1 cellular context compared by ENCODE assay signal in genomic region chr1:144551543-144552424, GRCh38.
A peak's percentile ranks its signal among the peaks of the same experiment; 100 is the strongest.
TF ChIP-seq lines count a peak whose summit lies in the region.

No MANE protein-coding gene starts in this region.

TF ChIP-seq in HepG2, 621 proteins besides CTCF, POLR2A, EP300 and RAD21 (continued from another document and continues in another):
- no peak for TF ChIP-seq ZNF781 (CRISPR knock-in tag; IDR thresholded peaks at IDR 0.05; ENCODE audit: borderline replicate concordance, not compliant biosample characterization)
- TF ChIP-seq MAFG (CRISPR knock-in tag; IDR thresholded peaks at IDR 0.05), result no peak
- TF ChIP-seq ZHX2 (IDR thresholded peaks at IDR 0.05; ENCODE audit: low read depth), result 0 out of 2 replicates have a peak, but pooled peaks have one; percentile 13
- TF ChIP-seq ZHX2 (CRISPR knock-in tag; IDR thresholded peaks at IDR 0.05; ENCODE audit: borderline replicate concordance), result no peak
- TF ChIP-seq FOXA3 (CRISPR knock-in tag; IDR thresholded peaks at IDR 0.05), result peak; percentile 49; the same call in 1 of the 2 replicates
- TF ChIP-seq GATAD1 (CRISPR knock-in tag; IDR thresholded peaks at IDR 0.05), result peak; percentile 55; the same call in 1 of the 2 replicates
- peak; percentile 27; the same call in 1 of the 2 replicates for TF ChIP-seq HNF1A (IDR thresholded peaks at IDR 0.05; ENCODE audit: low read depth)
- no peak for TF ChIP-seq HNF1A (CRISPR knock-in tag; IDR thresholded peaks at IDR 0.05; ENCODE audit: borderline replicate concordance)
- peak; percentile 48 for TF ChIP-seq MAFF (IDR thresholded peaks at IDR 0.05; ENCODE audit: low read depth, low read length)
- peak; percentile 100 for TF ChIP-seq SNAPC2 (CRISPR knock-in tag; IDR thresholded peaks at IDR 0.05)
- TF ChIP-seq, protein P1, sequence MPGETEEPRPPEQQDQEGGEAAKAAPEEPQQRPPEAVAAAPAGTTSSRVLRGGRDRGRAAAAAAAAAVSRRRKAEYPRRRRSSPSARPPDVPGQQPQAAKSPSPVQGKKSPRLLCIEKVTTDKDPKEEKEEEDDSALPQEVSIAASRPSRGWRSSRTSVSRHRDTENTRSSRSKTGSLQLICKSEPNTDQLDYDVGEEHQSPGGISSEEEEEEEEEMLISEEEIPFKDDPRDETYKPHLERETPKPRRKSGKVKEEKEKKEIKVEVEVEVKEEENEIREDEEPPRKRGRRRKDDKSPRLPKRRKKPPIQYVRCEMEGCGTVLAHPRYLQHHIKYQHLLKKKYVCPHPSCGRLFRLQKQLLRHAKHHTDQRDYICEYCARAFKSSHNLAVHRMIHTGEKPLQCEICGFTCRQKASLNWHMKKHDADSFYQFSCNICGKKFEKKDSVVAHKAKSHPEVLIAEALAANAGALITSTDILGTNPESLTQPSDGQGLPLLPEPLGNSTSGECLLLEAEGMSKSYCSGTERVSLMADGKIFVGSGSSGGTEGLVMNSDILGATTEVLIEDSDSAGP (CRISPR knock-in tag; IDR thresholded peaks at IDR 0.05; ENCODE audit: borderline replicate concordance), result peak; percentile 58; the same call in 1 of the 2 replicates
- TF ChIP-seq BHLHE40 (IDR thresholded peaks at IDR 0.05; ENCODE audit: low read length), result peak; percentile 77
- TF ChIP-seq, protein P2, sequence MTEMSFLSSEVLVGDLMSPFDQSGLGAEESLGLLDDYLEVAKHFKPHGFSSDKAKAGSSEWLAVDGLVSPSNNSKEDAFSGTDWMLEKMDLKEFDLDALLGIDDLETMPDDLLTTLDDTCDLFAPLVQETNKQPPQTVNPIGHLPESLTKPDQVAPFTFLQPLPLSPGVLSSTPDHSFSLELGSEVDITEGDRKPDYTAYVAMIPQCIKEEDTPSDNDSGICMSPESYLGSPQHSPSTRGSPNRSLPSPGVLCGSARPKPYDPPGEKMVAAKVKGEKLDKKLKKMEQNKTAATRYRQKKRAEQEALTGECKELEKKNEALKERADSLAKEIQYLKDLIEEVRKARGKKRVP (CRISPR knock-in tag; IDR thresholded peaks at IDR 0.05), result peak; percentile 6 to 29; a peak in 1 of 4 replicates
- 0 out of 2 replicates have a peak, but pooled peaks have one; percentile 13 for TF ChIP-seq TBX2 (CRISPR knock-in tag; IDR thresholded peaks at IDR 0.05; ENCODE audit: borderline replicate concordance)
- TF ChIP-seq GABPA (IDR thresholded peaks at IDR 0.05; ENCODE audit: low read depth, low read length), result peak; percentile 49; the same call in 1 of the 2 replicates
- peak; percentile 88 for TF ChIP-seq GABPA (CRISPR knock-in tag; IDR thresholded peaks at IDR 0.05; ENCODE audit: low read depth)
- no peak for TF ChIP-seq CCAR2 (optimal IDR thresholded peaks at IDR 0.05; ENCODE audit: low read depth, low read length)
- peak; percentile 29 for TF ChIP-seq HNRNPLL (IDR thresholded peaks at IDR 0.05; ENCODE audit: low read depth, low read length, poor library complexity, severe bottlenecking)
- TF ChIP-seq SRF (IDR thresholded peaks at IDR 0.05; ENCODE audit: low read depth, low read length), result no peak
- no peak for TF ChIP-seq SP140L (CRISPR knock-in tag; IDR thresholded peaks at IDR 0.05; ENCODE audit: borderline replicate concordance)
- TF ChIP-seq, protein P3, sequence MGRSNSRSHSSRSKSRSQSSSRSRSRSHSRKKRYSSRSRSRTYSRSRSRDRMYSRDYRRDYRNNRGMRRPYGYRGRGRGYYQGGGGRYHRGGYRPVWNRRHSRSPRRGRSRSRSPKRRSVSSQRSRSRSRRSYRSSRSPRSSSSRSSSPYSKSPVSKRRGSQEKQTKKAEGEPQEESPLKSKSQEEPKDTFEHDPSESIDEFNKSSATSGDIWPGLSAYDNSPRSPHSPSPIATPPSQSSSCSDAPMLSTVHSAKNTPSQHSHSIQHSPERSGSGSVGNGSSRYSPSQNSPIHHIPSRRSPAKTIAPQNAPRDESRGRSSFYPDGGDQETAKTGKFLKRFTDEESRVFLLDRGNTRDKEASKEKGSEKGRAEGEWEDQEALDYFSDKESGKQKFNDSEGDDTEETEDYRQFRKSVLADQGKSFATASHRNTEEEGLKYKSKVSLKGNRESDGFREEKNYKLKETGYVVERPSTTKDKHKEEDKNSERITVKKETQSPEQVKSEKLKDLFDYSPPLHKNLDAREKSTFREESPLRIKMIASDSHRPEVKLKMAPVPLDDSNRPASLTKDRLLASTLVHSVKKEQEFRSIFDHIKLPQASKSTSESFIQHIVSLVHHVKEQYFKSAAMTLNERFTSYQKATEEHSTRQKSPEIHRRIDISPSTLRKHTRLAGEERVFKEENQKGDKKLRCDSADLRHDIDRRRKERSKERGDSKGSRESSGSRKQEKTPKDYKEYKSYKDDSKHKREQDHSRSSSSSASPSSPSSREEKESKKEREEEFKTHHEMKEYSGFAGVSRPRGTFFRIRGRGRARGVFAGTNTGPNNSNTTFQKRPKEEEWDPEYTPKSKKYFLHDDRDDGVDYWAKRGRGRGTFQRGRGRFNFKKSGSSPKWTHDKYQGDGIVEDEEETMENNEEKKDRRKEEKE (IDR thresholded peaks at IDR 0.05), result no peak
- peak; percentile 86 for TF ChIP-seq ATF1 (CRISPR knock-in tag; IDR thresholded peaks at IDR 0.05)
- TF ChIP-seq TEF (CRISPR knock-in tag; IDR thresholded peaks at IDR 0.05), result no peak
- peak; percentile 56 for TF ChIP-seq NFYB (CRISPR knock-in tag; IDR thresholded peaks at IDR 0.05)
- TF ChIP-seq, protein P4, sequence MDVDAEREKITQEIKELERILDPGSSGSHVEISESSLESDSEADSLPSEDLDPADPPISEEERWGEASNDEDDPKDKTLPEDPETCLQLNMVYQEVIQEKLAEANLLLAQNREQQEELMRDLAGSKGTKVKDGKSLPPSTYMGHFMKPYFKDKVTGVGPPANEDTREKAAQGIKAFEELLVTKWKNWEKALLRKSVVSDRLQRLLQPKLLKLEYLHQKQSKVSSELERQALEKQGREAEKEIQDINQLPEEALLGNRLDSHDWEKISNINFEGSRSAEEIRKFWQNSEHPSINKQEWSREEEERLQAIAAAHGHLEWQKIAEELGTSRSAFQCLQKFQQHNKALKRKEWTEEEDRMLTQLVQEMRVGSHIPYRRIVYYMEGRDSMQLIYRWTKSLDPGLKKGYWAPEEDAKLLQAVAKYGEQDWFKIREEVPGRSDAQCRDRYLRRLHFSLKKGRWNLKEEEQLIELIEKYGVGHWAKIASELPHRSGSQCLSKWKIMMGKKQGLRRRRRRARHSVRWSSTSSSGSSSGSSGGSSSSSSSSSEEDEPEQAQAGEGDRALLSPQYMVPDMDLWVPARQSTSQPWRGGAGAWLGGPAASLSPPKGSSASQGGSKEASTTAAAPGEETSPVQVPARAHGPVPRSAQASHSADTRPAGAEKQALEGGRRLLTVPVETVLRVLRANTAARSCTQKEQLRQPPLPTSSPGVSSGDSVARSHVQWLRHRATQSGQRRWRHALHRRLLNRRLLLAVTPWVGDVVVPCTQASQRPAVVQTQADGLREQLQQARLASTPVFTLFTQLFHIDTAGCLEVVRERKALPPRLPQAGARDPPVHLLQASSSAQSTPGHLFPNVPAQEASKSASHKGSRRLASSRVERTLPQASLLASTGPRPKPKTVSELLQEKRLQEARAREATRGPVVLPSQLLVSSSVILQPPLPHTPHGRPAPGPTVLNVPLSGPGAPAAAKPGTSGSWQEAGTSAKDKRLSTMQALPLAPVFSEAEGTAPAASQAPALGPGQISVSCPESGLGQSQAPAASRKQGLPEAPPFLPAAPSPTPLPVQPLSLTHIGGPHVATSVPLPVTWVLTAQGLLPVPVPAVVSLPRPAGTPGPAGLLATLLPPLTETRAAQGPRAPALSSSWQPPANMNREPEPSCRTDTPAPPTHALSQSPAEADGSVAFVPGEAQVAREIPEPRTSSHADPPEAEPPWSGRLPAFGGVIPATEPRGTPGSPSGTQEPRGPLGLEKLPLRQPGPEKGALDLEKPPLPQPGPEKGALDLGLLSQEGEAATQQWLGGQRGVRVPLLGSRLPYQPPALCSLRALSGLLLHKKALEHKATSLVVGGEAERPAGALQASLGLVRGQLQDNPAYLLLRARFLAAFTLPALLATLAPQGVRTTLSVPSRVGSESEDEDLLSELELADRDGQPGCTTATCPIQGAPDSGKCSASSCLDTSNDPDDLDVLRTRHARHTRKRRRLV (CRISPR knock-in tag; IDR thresholded peaks at IDR 0.05), result peak; percentile 100
- TF ChIP-seq GFI1 (CRISPR knock-in tag; IDR thresholded peaks at IDR 0.05; ENCODE audit: borderline replicate concordance), result 0 out of 2 replicates have a peak, but pooled peaks have one; percentile 25
- TF ChIP-seq GABPB1 (CRISPR knock-in tag; IDR thresholded peaks at IDR 0.05), result peak; percentile 91
- 0 out of 2 replicates have a peak, but pooled peaks have one; percentile 41 for TF ChIP-seq ZNF615 (CRISPR knock-in tag; IDR thresholded peaks at IDR 0.05; ENCODE audit: borderline replicate concordance)
- TF ChIP-seq GATA4 (IDR thresholded peaks at IDR 0.05; ENCODE audit: borderline replicate concordance, low read depth), result peak; percentile 88
- peak; percentile 86 for TF ChIP-seq POLR2G (IDR thresholded peaks at IDR 0.05; ENCODE audit: low read depth, low read length)
- 0 out of 2 replicates have a peak, but pooled peaks have one; percentile 18 for TF ChIP-seq ZMYM3 (CRISPR knock-in tag; IDR thresholded peaks at IDR 0.05)
- no peak for TF ChIP-seq ZNF101 (CRISPR knock-in tag; IDR thresholded peaks at IDR 0.05; ENCODE audit: borderline replicate concordance, low read depth)
- TF ChIP-seq ZNF780A (CRISPR knock-in tag; IDR thresholded peaks at IDR 0.05), result peak; percentile 59; the same call in 1 of the 2 replicates
- TF ChIP-seq NRL (CRISPR knock-in tag; IDR thresholded peaks at IDR 0.05; ENCODE audit: borderline replicate concordance), result peak; percentile 75; the same call in 1 of the 2 replicates
